19 cellular contexts compared by ENCODE assay signal in the genomic region with DNA sequence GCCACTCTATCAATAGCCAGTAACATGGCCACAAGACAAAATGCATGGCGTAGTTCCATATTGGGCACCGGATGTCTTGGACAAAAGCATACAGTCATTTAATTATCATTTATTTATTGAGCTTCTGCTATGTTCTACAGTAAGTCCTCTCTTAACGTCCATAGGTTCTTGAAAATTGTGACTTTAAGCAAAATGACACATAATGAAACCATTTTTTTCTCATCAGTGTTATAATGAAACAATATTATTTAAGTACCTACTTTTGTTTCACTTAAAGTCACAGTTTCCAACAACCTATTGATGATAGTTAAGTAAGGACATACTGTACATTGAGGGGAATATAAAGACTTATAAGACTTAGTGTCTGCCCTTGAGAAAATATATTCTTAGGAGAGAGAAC.
A peak's percentile ranks its signal among the peaks of the same experiment; 100 is the strongest.
DNase-seq lines count a peak whose midpoint lies in the region; ATAC-seq and TF ChIP-seq lines count a peak whose summit lies in the region.
"Had no signal": no experiment of that assay in that cellular context is flagged by ENCODE, and none has a peak within 500 bp of the region (broad histone marks: within the 10 kb centered on the region; RNA-seq: fewer than 3 reads in every experiment).

No MANE protein-coding gene starts in this region.

- peaks cover 56 to 79% of the 10 kb centered on the region in 2 donors for H3K36me3 Mint-ChIP-seq in CD4-positive, alpha-beta memory T cell
- H3K36me3 Mint-ChIP-seq in T-helper 2 cell treated with Interferon-gamma antibody and Interleukin-4, amounts not matched to agents 5 μg/mL and 100 μg/mL, for 36 hours (ENCODE audit: low read depth) = peaks cover 67% of the 10 kb centered on the region
- peaks cover 80% of the 10 kb centered on the region for H3K36me3 Mint-ChIP-seq in effector memory CD8-positive, alpha-beta T cell (ENCODE audit: insufficient read depth)

- CTCF ChIA-PET in CD4-positive, alpha-beta memory T cell (lab: Charles Lee; ENCODE audit: partially characterized antibody) = interaction anchor here (1.8 kb wide), 1 partner anchor 210 kb away, joined by 6 read pairs; no protein-coding TSS in a partner anchor

- TF ChIP-seq CTCF in GM06990 (IDR thresholded peaks at IDR 0.05; ENCODE audit: insufficient read depth, low read length, poor library complexity, severe bottlenecking) (no peak), Peyer's patch (IDR thresholded peaks at IDR 0.05) (no peak)

- no peaks in the 10 kb centered on the region for H3K27me3 Mint-ChIP-seq in CD4-positive, alpha-beta memory T cell
- H3K27me3 Mint-ChIP-seq in T-helper 2 cell treated with Interferon-gamma antibody and Interleukin-4, amounts not matched to agents 5 μg/mL and 100 μg/mL, for 36 hours (ENCODE audit: low read depth) = no peaks in the 10 kb centered on the region
- H3K27me3 Mint-ChIP-seq in effector memory CD8-positive, alpha-beta T cell = no peaks in the 10 kb centered on the region
- H3K27me3 Mint-ChIP-seq: naive thymus-derived CD4-positive, alpha-beta T cell had no signal

- POLR2A ChIA-PET in CD4-positive, alpha-beta memory T cell (lab: Charles Lee; ENCODE audit: partially characterized antibody) = no interaction called here

- H3K27me3 ChIP-seq in CD4-positive, alpha-beta memory T cell (ENCODE audit: insufficient read depth, low read length) = no peaks in the 10 kb centered on the region
- H3K27me3 ChIP-seq in GM06990 (replicated peaks; ENCODE audit: control insufficient read depth, insufficient read depth, low read length) (no peaks in the 10 kb centered on the region), Peyer's patch (no peaks in the 10 kb centered on the region)
- H3K27me3 ChIP-seq: foreskin keratinocyte, vagina had no signal

- H3K4me3 Mint-ChIP-seq in CD4-positive, alpha-beta memory T cell = no peak overlapping the region
- no peak overlapping the region for H3K4me3 Mint-ChIP-seq in T-helper 2 cell treated with Interferon-gamma antibody and Interleukin-4, amounts not matched to agents 5 μg/mL and 100 μg/mL, for 36 hours
- H3K4me3 Mint-ChIP-seq in effector memory CD8-positive, alpha-beta T cell = no peak overlapping the region
- H3K4me3 Mint-ChIP-seq: naive thymus-derived CD4-positive, alpha-beta T cell had no signal

- DNase-seq in CD4-positive, alpha-beta memory T cell = no peak
- DNase-seq in GM06990 (ENCODE audit: extremely low read depth, insufficient read length) (peak; percentile 35), Peyer's patch (no peak), NCI-H446 treated with DMSO at 0.1 percent for 48 hours (lab: John Stamatoyannopoulos, UW) (no peak)
- no peak for DNase-seq in T-helper 2 cell treated with Interferon-gamma antibody and Interleukin-4, amounts not matched to agents 5 μg/mL and 100 μg/mL, for 36 hours (ENCODE audit: low spot score)
- DNase-seq in effector memory CD8-positive, alpha-beta T cell = no peak
- DNase-seq in effector CD8-positive, alpha-beta T cell (lab: John Stamatoyannopoulos, UW) = no peak
- DNase-seq: COR-L47; EL; foreskin keratinocyte; hypothalamus; Kasumi-1; mesenchymal stem cell; naive thymus-derived CD4-positive, alpha-beta T cell; NCI-H1417; stimulated activated CD4-positive, alpha-beta T cell treated with anti-CD3 and anti-CD28 coated beads, Interleukin-2, amount 100 ng/mL, for 48 hours had no signal

- H3K9me3 Mint-ChIP-seq in CD4-positive, alpha-beta memory T cell = no peaks in the 10 kb centered on the region
- H3K9me3 Mint-ChIP-seq in T-helper 2 cell treated with Interferon-gamma antibody and Interleukin-4, amounts not matched to agents 5 μg/mL and 100 μg/mL, for 36 hours = no peaks in the 10 kb centered on the region
- H3K9me3 Mint-ChIP-seq in effector memory CD8-positive, alpha-beta T cell = no peaks in the 10 kb centered on the region
- H3K9me3 Mint-ChIP-seq: naive thymus-derived CD4-positive, alpha-beta T cell had no signal

- no peaks in the 10 kb centered on the region for H3K4me1 ChIP-seq in CD4-positive, alpha-beta memory T cell (ENCODE audit: insufficient read depth, low read length)
- no peaks in the 10 kb centered on the region for H3K4me1 ChIP-seq in Peyer's patch

- H3K36me3 ChIP-seq in CD4-positive, alpha-beta memory T cell (ENCODE audit: insufficient read depth, low read length) = peaks cover 66% of the 10 kb centered on the region
- H3K36me3 ChIP-seq in GM06990 (ENCODE audit: control insufficient read depth, insufficient read depth, low read length) (peaks cover 10% of the 10 kb centered on the region), Peyer's patch (peaks cover 0 to 87% (median 0%) of the 10 kb centered on the region in 3 donors)

- intact Hi-C loops in CD4-positive, alpha-beta memory T cell (cut with micrococcal nuclease) = no loop called here

- peaks cover 12 to 28% (median 18%) of the 10 kb centered on the region in 4 donors for H3K4me1 Mint-ChIP-seq in CD4-positive, alpha-beta memory T cell
- H3K4me1 Mint-ChIP-seq in T-helper 2 cell treated with Interferon-gamma antibody and Interleukin-4, amounts not matched to agents 5 μg/mL and 100 μg/mL, for 36 hours (ENCODE audit: low read depth) = peaks cover 35% of the 10 kb centered on the region
- H3K4me1 Mint-ChIP-seq in effector memory CD8-positive, alpha-beta T cell (ENCODE audit: low read depth in 2 of 2) = peaks cover 10 to 12% of the 10 kb centered on the region in 2 donors

- no peak for TF ChIP-seq POLR2A in Peyer's patch (IDR thresholded peaks at IDR 0.05)

- H3K4me3 ChIP-seq in CD4-positive, alpha-beta memory T cell (ENCODE audit: low read length in 2 of 2) = no peak overlapping the region
- H3K4me3 ChIP-seq in GM06990 (replicated peaks; ENCODE audit: low read depth, low read length) (no peak overlapping the region), Peyer's patch (no peak overlapping the region)
- H3K4me3 ChIP-seq: vagina had no signal

- H3K9me3 ChIP-seq in CD4-positive, alpha-beta memory T cell (ENCODE audit: control insufficient read depth in 1 of 2, low read length in 2 of 2) = no peaks in the 10 kb centered on the region
- no peaks in the 10 kb centered on the region for H3K9me3 ChIP-seq in Peyer's patch
- H3K9me3 ChIP-seq: vagina had no signal

- H3K27ac Mint-ChIP-seq in CD4-positive, alpha-beta memory T cell = peak overlapping the region in 6 of 7 donors; percentile 1 to 56 (median 8)
- H3K27ac Mint-ChIP-seq in T-helper 2 cell treated with Interferon-gamma antibody and Interleukin-4, amounts not matched to agents 5 μg/mL and 100 μg/mL, for 36 hours = peak overlapping the region; percentile 77
- H3K27ac Mint-ChIP-seq in effector memory CD8-positive, alpha-beta T cell = peak overlapping the region; percentile 6 to 52

- ATAC-seq in effector memory CD8-positive, alpha-beta T cell (replicated peaks) = no peak
- ATAC-seq: foreskin keratinocyte; naive thymus-derived CD4-positive, alpha-beta T cell; Panc1; SK-N-SH treated with all-trans-retinoic acid at 6 μM for 48 hours had no signal

- no peak overlapping the region for H3K27ac ChIP-seq in CD4-positive, alpha-beta memory T cell (ENCODE audit: low read depth, low read length)
- H3K27ac ChIP-seq in Peyer's patch = no peak overlapping the region
- H3K27ac ChIP-seq: foreskin keratinocyte, vagina had no signal

Comparison
In these comparisons a context has a peak if more than half of its experiments do, and no peak if none do; other contexts are left out.
1. H3K27ac Mint-ChIP-seq: peak in every context shown above with its lines; median percentile 77 in T-helper 2 cell treated with Interferon-gamma antibody and Interleukin-4, amounts not matched to agents 5 μg/mL and 100 μg/mL, for 36 hours; 29 in effector memory CD8-positive, alpha-beta T cell; 8 in CD4-positive, alpha-beta memory T cell.